In genomic region chr19:51689751-51690358, GRCh38 we compare ENCODE assay signal across 8 cellular contexts. TPM values are rescaled to one million over a fixed set of nuclear protein-coding genes. Genes with fewer than 3 reads are reported as not detected.
DNase-seq lines count a peak whose midpoint lies in the region; ATAC-seq, FAIRE-seq and TF ChIP-seq lines count a peak whose summit lies in the region.

No MANE protein-coding gene starts in this region.

- H3K4me2 ChIP-seq in BLaER1: peak overlapping the region; percentile 96

- H3K4me3 ChIP-seq in BLaER1 (peak overlapping the region; percentile 79), HUES64 (ENCODE audit: low read length) (peak overlapping the region; percentile 88), iPS-15b (ENCODE audit: low read depth, low read length) (peak overlapping the region; percentile 82), gastrocnemius medialis (peak overlapping the region; percentile 71 to 89 (median 82))

- under 1% methylated on average over 19 of the region's 19 CpGs for WGBS in HUES64

- H3K9me3 ChIP-seq in BLaER1 (no peaks in the 10 kb centered on the region), HUES64 (ENCODE audit: insufficient read depth, low read depth, low read length) (0 out of 2 replicates have a peak, but pooled peaks cover 7% of the 10 kb centered on the region), iPS-15b (ENCODE audit: control insufficient read depth, insufficient read depth, low read length) (no peaks in the 10 kb centered on the region), gastrocnemius medialis (no peaks in the 10 kb centered on the region)

- no peak for FAIRE-seq in D721Med (lab: Jason Lieb, UNC)

- no peak for DNase-seq in gastrocnemius medialis
- DNase-seq in D721Med (ENCODE audit: insufficient read length, low spot score): no peak
- no peak for DNase-seq in occipital lobe (lab: John Stamatoyannopoulos, UW)

- H3K27me3 ChIP-seq in BLaER1 (no peaks in the 10 kb centered on the region), HUES64 (ENCODE audit: insufficient read depth, low read length) (no peaks in the 10 kb centered on the region), iPS-15b (ENCODE audit: control insufficient read depth, insufficient read depth, low read length) (no peaks in the 10 kb centered on the region), gastrocnemius medialis (peaks cover 0 to 5% (median 0%) of the 10 kb centered on the region in 3 donors)

- intact Hi-C loops in gastrocnemius medialis (cut with DNase I; ENCODE audit: low total_unique reads): loop anchor here (1.0 to 10.0 kb wide), 2 partner anchors 14 to 325 kb away; partner anchors contain the start of genes CLDND2 and ETFB

- H3K36me3 ChIP-seq in BLaER1 (peaks cover 29% of the 10 kb centered on the region), HUES64 (ENCODE audit: insufficient read depth, low read length) (peaks cover 4% of the 10 kb centered on the region; the same call in 1 of the 2 replicates), iPS-15b (ENCODE audit: control insufficient read depth, insufficient read depth, low read length) (no peaks in the 10 kb centered on the region), gastrocnemius medialis (no peaks in the 10 kb centered on the region)

- TF ChIP-seq CTCF in gastrocnemius medialis (IDR thresholded peaks at IDR 0.05 in 4 of 5, conservative IDR thresholded peaks at IDR 0.05 in 1 of 5): no peak
- no peak for TF ChIP-seq CTCF in D721Med (IDR thresholded peaks at IDR 0.05; ENCODE audit: insufficient read depth, missing control alignments)

- TF ChIP-seq POLR2A in gastrocnemius medialis (IDR thresholded peaks at IDR 0.05): no peak

- peak overlapping the region; percentile 83 for H3K9ac ChIP-seq in BLaER1
- H3K9ac ChIP-seq in HUES64 (ENCODE audit: low read depth, low read length): peak overlapping the region; percentile 85
- no peak overlapping the region for H3K9ac ChIP-seq in iPS-15b (ENCODE audit: low read depth, low read length)

- H4K20me1 ChIP-seq in BLaER1: peaks cover 32% of the 10 kb centered on the region

- H3K4me1 ChIP-seq in BLaER1 (peaks cover 34% of the 10 kb centered on the region), HUES64 (ENCODE audit: insufficient read depth, low read length) (peaks cover 17% of the 10 kb centered on the region), iPS-15b (ENCODE audit: control insufficient read depth, insufficient read depth, low read length) (peaks cover 10% of the 10 kb centered on the region), gastrocnemius medialis (peaks cover 9 to 16% of the 10 kb centered on the region in 2 donors)

- no peak for ATAC-seq in gastrocnemius medialis
- ATAC-seq in GM21528 (IDR thresholded peaks at IDR 0.05; ENCODE audit: low FRiP score, unreplicated experiment): no peak

- in situ Hi-C loops in gastrocnemius medialis (cut with MboI; ENCODE audit: low sequenced_read_pairs in 4 of 4): no loop called here

- peak overlapping the region; percentile 74 for H3K27ac ChIP-seq in BLaER1
- peak overlapping the region; percentile 91 for H3K27ac ChIP-seq in HUES64 (ENCODE audit: low read depth, low read length)
- H3K27ac ChIP-seq in angular gyrus (ENCODE audit: low read depth, low read length): peak overlapping the region; percentile 96
- peak overlapping the region; percentile 92 to 97 (median 94) for H3K27ac ChIP-seq in gastrocnemius medialis

RNA-seq across cellular contexts. Expression of gene SPACA6, which starts 3.3 kb away (rescaled TPM):
- polyA plus RNA-seq in HUES64 (2013, experiment 1 of 2): 5.1 TPM
- 4.2 TPM for polyA plus RNA-seq in HUES64 (2013, experiment 2 of 2)
- total RNA-seq in gastrocnemius medialis: under 1 TPM in 3 of 4 donors, not detected in 1; 0.64 to 0.94 (median 0.71) TPM
- 3.9 TPM for total RNA-seq in occipital lobe

RNA-seq across cellular contexts. Expression of gene HAS1, which starts 33.9 kb away (rescaled TPM):
- polyA plus RNA-seq in HUES64 (2013, experiment 1 of 2): not detected
- not detected for polyA plus RNA-seq in HUES64 (2013, experiment 2 of 2)
- under 1 TPM in 1 of 4 donors, not detected in 3; 0.18 TPM for total RNA-seq in gastrocnemius medialis
- 2.3 TPM for total RNA-seq in occipital lobe

RNA-seq across cellular contexts. Expression of gene SIGLEC14, which starts 43.2 kb away (rescaled TPM):
- not detected for polyA plus RNA-seq in HUES64 (2013, experiment 1 of 2)
- polyA plus RNA-seq in HUES64 (2013, experiment 2 of 2): not detected
- total RNA-seq in gastrocnemius medialis: 1 to 10 TPM in 1 of 4 donors, under 1 TPM in 2, not detected in 1; 0.83 to 2.2 (median 0.98) TPM
- total RNA-seq in occipital lobe: 0.16 TPM

RNA-seq across cellular contexts. Expression of gene SIGLEC5, which starts 59.7 kb away (rescaled TPM):
- not detected for polyA plus RNA-seq in HUES64 (2013, experiment 1 of 2)
- polyA plus RNA-seq in HUES64 (2013, experiment 2 of 2): not detected
- total RNA-seq in gastrocnemius medialis: 1 to 10 TPM in 1 of 4 donors, under 1 TPM in 1, not detected in 2; 0.18 to 1.0 TPM
- not detected for total RNA-seq in occipital lobe
